ENCODE assay signal across 21 cellular contexts in genomic region chr20:38223743-38224100, GRCh38. TPM values are rescaled to one million over a fixed set of nuclear protein-coding genes. Genes with fewer than 3 reads are reported as not detected.
DNase-seq lines count a peak whose midpoint lies in the region; ATAC-seq and TF ChIP-seq lines count a peak whose summit lies in the region.
"Had no signal": no experiment of that assay in that cellular context is flagged by ENCODE, and none has a peak within 500 bp of the region (broad histone marks: within the 10 kb centered on the region; RNA-seq: fewer than 3 reads in every experiment).

No MANE protein-coding gene starts in this region.

- peak overlapping the region in 3 of 11 experiments; percentile 0 to 53 (median 39); a peak in 7 of 22 replicates for H3K27ac ChIP-seq in BLaER1 treated with 17β-estradiol and CSF1 and Interleukin-3, amounts not matched to agents 10 nM and 100 nM
- H3K27ac ChIP-seq in neuronal stem cell (replicated peaks; ENCODE audit: low read length) = no peak overlapping the region
- no peak overlapping the region for H3K27ac ChIP-seq in trophoblast cell (ENCODE audit: low read depth, low read length)
- H3K27ac ChIP-seq in spleen = no peak overlapping the region
- H3K27ac ChIP-seq: C4-2B had no signal

- H3K4me1 Mint-ChIP-seq in activated naive CD8-positive, alpha-beta T cell treated with anti-CD3 and anti-CD28 coated beads for 36 hours = peaks cover 5% of the 10 kb centered on the region
- H3K4me1 Mint-ChIP-seq: GM23338 had no signal

- in situ Hi-C loops in G401 (cut with HindIII; ENCODE audit: low sequenced_read_pairs) = no loop called here

- no peak overlapping the region for H3K4me3 Mint-ChIP-seq in activated naive CD8-positive, alpha-beta T cell treated with anti-CD3 and anti-CD28 coated beads for 36 hours
- H3K4me3 Mint-ChIP-seq: CD4-positive, CD25-positive, alpha-beta regulatory T cell; CD8-positive, alpha-beta T cell; GM23338; H9 had no signal

- intact Hi-C loops in spleen (cut with DNase I; ENCODE audit: low total_unique reads) = loop anchor here (5.0 kb wide), 3 partner anchors 151 to 661 kb away; no protein-coding TSS in a partner anchor

- peaks cover 6 to 38% (median 27%) of the 10 kb centered on the region in 10 experiments; a peak in 19 of 20 replicates for H3K4me1 ChIP-seq in BLaER1 treated with 17β-estradiol and CSF1 and Interleukin-3, amounts not matched to agents 10 nM and 100 nM
- peaks cover 0 to 2% of the 10 kb centered on the region in 2 donors for H3K4me1 ChIP-seq in neuronal stem cell (ENCODE audit: control insufficient read depth in 2 of 2, insufficient read depth in 1 of 2, low read depth in 1 of 2, low read length in 2 of 2)
- H3K4me1 ChIP-seq in trophoblast cell (ENCODE audit: control insufficient read depth in 1 of 2, insufficient read depth in 2 of 2, low read length in 2 of 2) = peaks cover 6 to 13% of the 10 kb centered on the region in 2 experiments
- peaks cover 0 to 19% (median 6%) of the 10 kb centered on the region in 6 donors for H3K4me1 ChIP-seq in spleen
- H3K4me1 ChIP-seq: Caco-2 had no signal

- TF ChIP-seq CTCF in spleen (IDR thresholded peaks at IDR 0.05 in 8 of 11, conservative IDR thresholded peaks at IDR 0.05 in 3 of 11) = no peak

- no peak overlapping the region for H3K4me3 ChIP-seq in BLaER1 treated with 17β-estradiol and CSF1 and Interleukin-3, amounts not matched to agents 10 nM and 100 nM
- no peak overlapping the region for H3K4me3 ChIP-seq in neuronal stem cell (ENCODE audit: low read length in 2 of 2)
- H3K4me3 ChIP-seq in trophoblast cell (ENCODE audit: low read depth, low read length) = no peak overlapping the region
- no peak overlapping the region for H3K4me3 ChIP-seq in spleen
- H3K4me3 ChIP-seq: GM12878, GM23338 had no signal

- H3K9me3 ChIP-seq in BLaER1 treated with 17β-estradiol and CSF1 and Interleukin-3, amounts not matched to agents 10 nM and 100 nM (replicated peaks in 1 of 11) = 0 out of 22 replicates have a peak, but pooled peaks cover 0 to 8% (median 0%) of the 10 kb centered on the region in 11 experiments
- no peaks in the 10 kb centered on the region for H3K9me3 ChIP-seq in neuronal stem cell (replicated peaks in 1 of 2; ENCODE audit: control insufficient read depth in 2 of 2, insufficient read depth in 1 of 2, low read depth in 1 of 2, low read length in 2 of 2)
- H3K9me3 ChIP-seq in trophoblast cell (ENCODE audit: insufficient read depth, low read depth, low read length) = no peaks in the 10 kb centered on the region
- no peaks in the 10 kb centered on the region for H3K9me3 ChIP-seq in spleen

- H3K36me3 ChIP-seq in BLaER1 treated with 17β-estradiol and CSF1 and Interleukin-3, amounts not matched to agents 10 nM and 100 nM = no peaks in the 10 kb centered on the region
- no peaks in the 10 kb centered on the region for H3K36me3 ChIP-seq in neuronal stem cell (replicated peaks in 1 of 2; ENCODE audit: control insufficient read depth in 2 of 2, insufficient read depth in 2 of 2, low read length in 2 of 2)
- no peaks in the 10 kb centered on the region for H3K36me3 ChIP-seq in trophoblast cell (ENCODE audit: control insufficient read depth in 1 of 2, insufficient read depth in 2 of 2, low read length in 2 of 2)
- H3K36me3 ChIP-seq in spleen = no peaks in the 10 kb centered on the region

- H3K23ac ChIP-seq in neuronal stem cell (ENCODE audit: low read depth, low read length, poor library complexity) (no peak overlapping the region), trophoblast cell (ENCODE audit: low read length) (no peak overlapping the region)

- no peak overlapping the region for H3K18ac ChIP-seq in neuronal stem cell (ENCODE audit: low read length)
- no peak overlapping the region for H3K18ac ChIP-seq in trophoblast cell (ENCODE audit: low read length)

- H2BK15ac ChIP-seq in neuronal stem cell (ENCODE audit: low read length) = peak overlapping the region; percentile 82

- no peaks in the 10 kb centered on the region for H3K79me1 ChIP-seq in neuronal stem cell (ENCODE audit: low read depth, low read length)
- peaks cover 15% of the 10 kb centered on the region for H3K79me1 ChIP-seq in trophoblast cell (ENCODE audit: low read length)

- H4K8ac ChIP-seq in neuronal stem cell (ENCODE audit: low read depth, low read length) (no peak overlapping the region), trophoblast cell (ENCODE audit: low read depth, low read length) (no peak overlapping the region)

- H3K9ac ChIP-seq in BLaER1 treated with 17β-estradiol and CSF1 and Interleukin-3, amounts not matched to agents 10 nM and 100 nM = no peak overlapping the region
- no peak overlapping the region for H3K9ac ChIP-seq in neuronal stem cell (ENCODE audit: low read depth, low read length, poor library complexity)
- H3K9ac ChIP-seq in trophoblast cell (ENCODE audit: low read length) = no peak overlapping the region

- H2AFZ ChIP-seq in neuronal stem cell (ENCODE audit: low read length) (no peak overlapping the region), trophoblast cell (ENCODE audit: insufficient read depth, low read length, poor library complexity) (no peak overlapping the region)
- H2AFZ ChIP-seq: GM23338 had no signal

- no CpG with 5 or more reads among the region's 3 CpGs for WGBS in neuronal stem cell (ENCODE audit: extremely low coverage in 2 of 2, insufficient read length in 2 of 2, insufficient replicate concordance in 1 of 2), 2 donors
- no CpG with 5 or more reads among the region's 3 CpGs for WGBS in trophoblast cell (ENCODE audit: extremely low coverage, insufficient coverage, insufficient read length)
- WGBS in spleen, 5 donors = 80 to 93% (median 85%) methylated on average over 3 of the region's 3 CpGs

- H4K91ac ChIP-seq in neuronal stem cell (ENCODE audit: low read depth, low read length, poor library complexity) (no peak overlapping the region), trophoblast cell (ENCODE audit: low read depth, low read length) (no peak overlapping the region)

- DNase-seq in neuronal stem cell (ENCODE audit: low spot score) (no peak), trophoblast cell (no peak), spleen (peak; percentile 24), G401 (ENCODE audit: low spot score) (no peak)
- no peak for DNase-seq in activated naive CD8-positive, alpha-beta T cell treated with anti-CD3 and anti-CD28 coated beads for 36 hours
- DNase-seq: Caco-2; CD4-positive, CD25-positive, alpha-beta regulatory T cell; CD8-positive, alpha-beta T cell; DMS153; DND-41; GDM1; H9 had no signal

- H2BK5ac ChIP-seq in neuronal stem cell (ENCODE audit: low read length) = no peak overlapping the region
- H2BK5ac ChIP-seq in trophoblast cell (ENCODE audit: low read depth, low read length, poor library complexity) = no peak overlapping the region

- H3K36me3 Mint-ChIP-seq in activated naive CD8-positive, alpha-beta T cell treated with anti-CD3 and anti-CD28 coated beads for 36 hours = no peaks in the 10 kb centered on the region
- H3K36me3 Mint-ChIP-seq: CD4-positive, CD25-positive, alpha-beta regulatory T cell; CD8-positive, alpha-beta T cell had no signal

- H2BK120ac ChIP-seq in neuronal stem cell (ENCODE audit: low read depth, low read length) (no peak overlapping the region), trophoblast cell (ENCODE audit: insufficient read depth, low read length, poor library complexity) (no peak overlapping the region)

- H3K4ac ChIP-seq in neuronal stem cell (ENCODE audit: low read length) (no peak overlapping the region), trophoblast cell (ENCODE audit: low read depth, low read length) (no peak overlapping the region)

- H2AK5ac ChIP-seq in neuronal stem cell (ENCODE audit: low read depth, low read length) (no peak overlapping the region), trophoblast cell (ENCODE audit: low read length) (peak overlapping the region; percentile 14)

- no peaks in the 10 kb centered on the region for H3K27me3 ChIP-seq in BLaER1 treated with 17β-estradiol and CSF1 and Interleukin-3, amounts not matched to agents 10 nM and 100 nM
- H3K27me3 ChIP-seq in neuronal stem cell (ENCODE audit: control insufficient read depth in 3 of 3, insufficient read depth in 3 of 3, low read depth in 1 of 3, low read length in 3 of 3) (peaks cover 0 to 8% (median 0%) of the 10 kb centered on the region in 3 experiments), trophoblast cell (ENCODE audit: insufficient read depth, low read length) (no peaks in the 10 kb centered on the region), spleen (replicated peaks in 1 of 7) (no peaks in the 10 kb centered on the region)

- H2BK12ac ChIP-seq in neuronal stem cell (ENCODE audit: low read length) = no peak overlapping the region
- no peak overlapping the region for H2BK12ac ChIP-seq in trophoblast cell (ENCODE audit: low read length)

- H4K20me1 ChIP-seq in BLaER1 treated with 17β-estradiol and CSF1 and Interleukin-3, amounts not matched to agents 10 nM and 100 nM = no peaks in the 10 kb centered on the region

- peaks cover 7% of the 10 kb centered on the region for H3K27me3 Mint-ChIP-seq in activated naive CD8-positive, alpha-beta T cell treated with anti-CD3 and anti-CD28 coated beads for 36 hours

- H3K79me2 ChIP-seq in trophoblast cell (ENCODE audit: control insufficient read depth, insufficient read depth, low read length, poor library complexity) = no peaks in the 10 kb centered on the region

- H4K12ac ChIP-seq in trophoblast cell (ENCODE audit: low read depth, low read length) = no peak overlapping the region

- no peak overlapping the region for H3K27ac Mint-ChIP-seq in activated naive CD8-positive, alpha-beta T cell treated with anti-CD3 and anti-CD28 coated beads for 36 hours
- H3K27ac Mint-ChIP-seq: CD8-positive, alpha-beta T cell; GM23338; H9 had no signal

- no peak for TF ChIP-seq POLR2A in spleen (IDR thresholded peaks at IDR 0.05)

- H3K9me3 Mint-ChIP-seq in activated naive CD8-positive, alpha-beta T cell treated with anti-CD3 and anti-CD28 coated beads for 36 hours = no peaks in the 10 kb centered on the region
- H3K9me3 Mint-ChIP-seq: CD8-positive, alpha-beta T cell; GM23338; H9 had no signal

- H3K14ac ChIP-seq in neuronal stem cell (ENCODE audit: low read length) (no peak overlapping the region), trophoblast cell (ENCODE audit: low read length) (no peak overlapping the region)

- peak overlapping the region in 8 of 11 experiments; percentile 61 to 82 (median 71); a peak in 11 of 22 replicates for H3K4me2 ChIP-seq in BLaER1 treated with 17β-estradiol and CSF1 and Interleukin-3, amounts not matched to agents 10 nM and 100 nM
- H3K4me2 ChIP-seq in neuronal stem cell (ENCODE audit: insufficient read depth, low read length, poor library complexity, severe bottlenecking) (no peak overlapping the region), trophoblast cell (ENCODE audit: low read length) (no peak overlapping the region)
- H3K4me2 ChIP-seq: GM23338 had no signal

- ATAC-seq in GM21367 (IDR thresholded peaks at IDR 0.05; ENCODE audit: unreplicated experiment) (no peak), GM19328 (IDR thresholded peaks at IDR 0.05; ENCODE audit: unreplicated experiment) (no peak)
- ATAC-seq: CD8-positive, alpha-beta T cell; GM12878; GM23338; HCT116 had no signal

RNA-seq across cellular contexts. Expression of gene KIAA1755, which starts 36.8 kb away (rescaled TPM):
- polyA plus RNA-seq in neuronal stem cell (2013, experiment 1 of 2) = 0.33 TPM
- polyA plus RNA-seq in neuronal stem cell (2013, experiment 2 of 2) = 0.21 TPM
- polyA plus RNA-seq in trophoblast cell (2013) = 0.30 and 0.32 TPM in 2 replicates
- total RNA-seq in spleen = 1 to 10 TPM in 6 of 7 donors, under 1 TPM in 1; 0.51 to 5.3 (median 3.5) TPM
- 1 to 10 TPM; 4.6 to 7.3 (median 4.8) TPM for polyA plus RNA-seq in spleen
- not detected in 2 replicates for total RNA-seq in G401 (2014; rRNA removed; shearing (Covaris generic))
- total RNA-seq in activated naive CD8-positive, alpha-beta T cell treated with anti-CD3 and anti-CD28 coated beads for 36 hours = not detected
- total RNA-seq: A673; CD4-positive, CD25-positive, alpha-beta regulatory T cell; CD8-positive, alpha-beta T cell; GM12878; H4 had no signal
- polyA plus RNA-seq: CD4-positive, CD25-positive, alpha-beta regulatory T cell; GM12878; GM23338 had no signal

RNA-seq across cellular contexts. Expression of gene TGM2, which starts 58.7 kb away (rescaled TPM):
- 0.46 TPM for polyA plus RNA-seq in neuronal stem cell (2013, experiment 1 of 2)
- polyA plus RNA-seq in neuronal stem cell (2013, experiment 2 of 2) = 0.39 TPM
- 330 and 332 TPM in 2 replicates for polyA plus RNA-seq in trophoblast cell (2013)
- 100 to 1,000 TPM in 1 of 7 donors, 10 to 100 TPM in 6; 60.2 to 167 (median 87.6) TPM for total RNA-seq in spleen
- 10 to 100 TPM in 2 of 3 donors, 1 to 10 TPM in 1; 9.3 to 35.3 (median 19.8) TPM for polyA plus RNA-seq in spleen
- 13.1 and 23.4 TPM in 2 replicates for total RNA-seq in G401 (2014; rRNA removed; shearing (Covaris generic))
- not detected for total RNA-seq in activated naive CD8-positive, alpha-beta T cell treated with anti-CD3 and anti-CD28 coated beads for 36 hours
- total RNA-seq: CD4-positive, CD25-positive, alpha-beta regulatory T cell; CD8-positive, alpha-beta T cell had no signal

Comparison
In these comparisons a context has a peak if more than half of its experiments do, and no peak if none do; other contexts are left out.
1. H3K4me2 ChIP-seq: peak in BLaER1 treated with 17β-estradiol and CSF1 and Interleukin-3, amounts not matched to agents 10 nM and 100 nM (8 of 11); none in neuronal stem cell (single experiment) and trophoblast cell (single experiment).
2. RNA of gene TGM2, which starts 58.7 kb away (total RNA-seq): 60.2 to 167 TPM in spleen and 13.1 to 23.4 TPM in G401; not detected in activated naive CD8-positive, alpha-beta T cell treated with anti-CD3 and anti-CD28 coated beads for 36 hours; every median in the first group is over 10 times any median in the second.